ENCODE assay signal across 14 cellular contexts in the genomic region with DNA sequence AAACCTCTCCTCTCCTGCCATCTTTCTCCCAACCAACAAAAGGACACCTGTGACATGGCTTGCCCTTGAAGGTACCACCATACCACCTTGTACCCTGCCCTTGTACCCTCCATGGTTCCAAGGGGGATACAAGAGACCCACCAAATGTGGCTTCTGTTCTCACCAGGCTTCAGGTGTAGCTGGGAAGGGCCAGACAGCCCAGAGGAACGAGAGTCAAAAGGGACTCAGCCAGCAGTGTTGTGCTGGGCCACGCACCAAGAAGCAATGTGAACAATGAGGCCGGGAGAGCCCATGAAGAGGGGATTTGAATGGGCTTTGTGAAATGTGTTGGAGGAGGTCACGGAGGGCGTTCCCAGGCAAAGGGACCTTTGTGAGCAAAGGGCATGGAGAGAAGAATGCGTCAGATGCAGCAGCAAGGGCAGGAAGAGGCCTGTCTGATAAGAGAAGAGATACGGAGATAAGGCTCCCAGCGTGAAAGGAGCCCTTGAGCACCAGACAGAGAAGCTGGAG. TPM values are rescaled to one million over a fixed set of nuclear protein-coding genes. Genes with fewer than 3 reads are reported as not detected.
DNase-seq lines count a peak whose midpoint lies in the region; ATAC-seq and TF ChIP-seq lines count a peak whose summit lies in the region.
"Had no signal": no experiment of that assay in that cellular context is flagged by ENCODE, and none has a peak within 500 bp of the region (broad histone marks: within the 10 kb centered on the region; RNA-seq: fewer than 3 reads in every experiment).

No MANE protein-coding gene starts in this region.

- peak overlapping the region; percentile 57 for H3K4me3 Mint-ChIP-seq in stimulated activated effector memory CD8-positive, alpha-beta T cell treated with anti-CD3 and anti-CD28 coated beads, Interleukin-12 subunit alpha, Interleukin-12 subunit beta, amount 100 ng/mL, for 72 hours

- H3K27me3 ChIP-seq in cardiac muscle cell (no peaks in the 10 kb centered on the region), esophagus squamous epithelium (no peaks in the 10 kb centered on the region)
- H3K27me3 ChIP-seq: esophagus muscularis mucosa, pancreas had no signal

- H3K27ac ChIP-seq in cardiac muscle cell (peak overlapping the region; percentile 76), esophagus squamous epithelium (peak overlapping the region in 3 of 4 donors; percentile 4 to 46 (median 25))
- H3K27ac ChIP-seq: esophagus muscularis mucosa, pancreas, VCaP had no signal

- H3K9me3 ChIP-seq in cardiac muscle cell (ENCODE audit: low read depth) = no peaks in the 10 kb centered on the region
- H3K9me3 ChIP-seq in esophagus squamous epithelium = no peaks in the 10 kb centered on the region
- H3K9me3 ChIP-seq: esophagus muscularis mucosa, pancreas had no signal

- DNase-seq in cardiac muscle cell (ENCODE audit: low read depth in 1 of 2, low spot score in 1 of 2) = peak; percentile 25 to 38
- DNase-seq in left ventricle myocardium superior = no peak
- DNase-seq in activated CD4-positive, alpha-beta T cell treated with anti-CD3 and anti-CD28 coated beads, Interleukin-2, amount 50 U/mL, for 48 hours = peak; percentile 23 to 29
- DNase-seq in esophagus squamous epithelium (lab: John Stamatoyannopoulos, UW) = no peak
- no peak for DNase-seq in stimulated activated effector memory CD8-positive, alpha-beta T cell treated with anti-CD3 and anti-CD28 coated beads, Interleukin-12 subunit alpha, Interleukin-12 subunit beta, amount 100 ng/mL, for 72 hours (ENCODE audit: low spot score in 2 of 2)
- no peak for DNase-seq in D341Med (ENCODE audit: low spot score)
- DNase-seq in NOMO-1 (lab: John Stamatoyannopoulos, UW; ENCODE audit: unreplicated experiment in 2 of 2) = no peak
- no peak for DNase-seq in GM10248 (ENCODE audit: extremely low spot score)
- DNase-seq: AML-193, amygdala, NCI-H1417 treated with DMSO at 0.1 percent for 48 hours, pancreas had no signal

- WGBS in esophagus squamous epithelium, 2 donors = 72 to 81% methylated on average over 8 of the region's 8 CpGs

- TF ChIP-seq POLR2A in esophagus squamous epithelium (IDR thresholded peaks at IDR 0.05) = no peak

- CTCF ChIA-PET in GM10248 (lab: Yijun Ruan, JAX) = no interaction called here

- H3K4me1 Mint-ChIP-seq in stimulated activated effector memory CD8-positive, alpha-beta T cell treated with anti-CD3 and anti-CD28 coated beads, Interleukin-12 subunit alpha, Interleukin-12 subunit beta, amount 100 ng/mL, for 72 hours = peaks cover 58% of the 10 kb centered on the region

- H3K4me1 ChIP-seq in cardiac muscle cell (ENCODE audit: low read depth) (peaks cover 47% of the 10 kb centered on the region), esophagus squamous epithelium (peaks cover 13 to 39% (median 15%) of the 10 kb centered on the region in 3 donors)
- H3K4me1 ChIP-seq: esophagus muscularis mucosa, pancreas had no signal

- TF ChIP-seq CTCF in cardiac muscle cell (IDR thresholded peaks at IDR 0.05; ENCODE audit: low read depth, low read length) (no peak), esophagus squamous epithelium (IDR thresholded peaks at IDR 0.05) (no peak), GM10248 (IDR thresholded peaks at IDR 0.05; ENCODE audit: control extremely low read depth, extremely low read depth, low read depth, missing control alignments) (no peak)

- H3K27ac Mint-ChIP-seq in stimulated activated effector memory CD8-positive, alpha-beta T cell treated with anti-CD3 and anti-CD28 coated beads, Interleukin-12 subunit alpha, Interleukin-12 subunit beta, amount 100 ng/mL, for 72 hours = peak overlapping the region; percentile 85

- no peaks in the 10 kb centered on the region for H3K36me3 ChIP-seq in cardiac muscle cell
- H3K36me3 ChIP-seq in esophagus squamous epithelium = no peaks in the 10 kb centered on the region
- H3K36me3 ChIP-seq: esophagus muscularis mucosa, pancreas had no signal

- H3K4me3 ChIP-seq in cardiac muscle cell (no peak overlapping the region), esophagus squamous epithelium (no peak overlapping the region)
- H3K4me3 ChIP-seq: esophagus muscularis mucosa, pancreas had no signal

- H3K9me3 Mint-ChIP-seq in stimulated activated effector memory CD8-positive, alpha-beta T cell treated with anti-CD3 and anti-CD28 coated beads, Interleukin-12 subunit alpha, Interleukin-12 subunit beta, amount 100 ng/mL, for 72 hours = no peaks in the 10 kb centered on the region

- POLR2A ChIA-PET in GM10248 (lab: Yijun Ruan, JAX) = no interaction called here

- ATAC-seq in left ventricle myocardium superior = no peak
- ATAC-seq in stimulated activated effector memory CD8-positive, alpha-beta T cell treated with anti-CD3 and anti-CD28 coated beads, Interleukin-12 subunit alpha, Interleukin-12 subunit beta, amount 100 ng/mL, for 72 hours = peak; percentile 39

- intact Hi-C loops in left ventricle myocardium superior (cut with micrococcal nuclease) = no loop called here
- intact Hi-C loops in esophagus squamous epithelium (cut with DNase I) = no loop called here

- peaks cover 5% of the 10 kb centered on the region for H3K36me3 Mint-ChIP-seq in stimulated activated effector memory CD8-positive, alpha-beta T cell treated with anti-CD3 and anti-CD28 coated beads, Interleukin-12 subunit alpha, Interleukin-12 subunit beta, amount 100 ng/mL, for 72 hours

RNA-seq across cellular contexts. Expression of a gene that starts 48.6 kb away (rescaled TPM):
- total RNA-seq in cardiac muscle cell (0.39 and 1.2 TPM in 2 replicates), left ventricle myocardium superior (3.3 TPM), esophagus squamous epithelium (1 to 10 TPM; 1.1 to 6.5 (median 2.3) TPM)
- polyA plus RNA-seq in cardiac muscle cell = 0.25 and 1.1 TPM in 2 replicates

Comparison
In these comparisons a context has a peak if more than half of its experiments do, and no peak if none do; other contexts are left out.
1. DNase-seq: peak in cardiac muscle cell (2 of 2) and activated CD4-positive, alpha-beta T cell treated with anti-CD3 and anti-CD28 coated beads, Interleukin-2, amount 50 U/mL, for 48 hours (2 of 2); none in left ventricle myocardium superior (single experiment), esophagus squamous epithelium (single experiment), stimulated activated effector memory CD8-positive, alpha-beta T cell treated with anti-CD3 and anti-CD28 coated beads, Interleukin-12 subunit alpha, Interleukin-12 subunit beta, amount 100 ng/mL, for 72 hours (0 of 2), D341Med (single experiment), NOMO-1 (0 of 2) and GM10248 (single experiment).